Comparison of ENCODE assay signal across 24 cellular contexts in the genomic region with DNA sequence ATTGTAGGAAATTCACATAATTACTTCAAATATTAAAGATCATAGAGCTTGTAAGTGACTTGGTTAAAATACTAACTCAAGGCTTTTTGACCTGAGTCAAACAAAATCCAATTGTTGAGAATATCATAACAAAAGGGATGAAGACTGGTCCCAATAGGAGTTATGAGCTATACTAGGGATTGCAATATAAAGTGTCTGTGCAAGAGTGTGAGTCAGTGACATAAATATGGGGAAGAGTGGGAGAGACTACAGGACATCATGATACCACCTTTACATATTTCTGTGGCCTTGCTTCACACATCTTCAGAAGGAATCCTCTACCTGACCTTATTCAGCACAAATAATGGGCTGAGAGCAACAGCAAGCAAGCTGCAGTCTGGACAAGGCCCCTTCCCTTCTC.
A peak's percentile ranks its signal among the peaks of the same experiment; 100 is the strongest.
DNase-seq lines count a peak whose midpoint lies in the region; ATAC-seq and TF ChIP-seq lines count a peak whose summit lies in the region.
"Had no signal": no experiment of that assay in that cellular context is flagged by ENCODE, and none has a peak within 500 bp of the region (broad histone marks: within the 10 kb centered on the region; RNA-seq: fewer than 3 reads in every experiment).

No MANE protein-coding gene starts in this region.

- peaks cover 27% of the 10 kb centered on the region for H3K4me1 ChIP-seq in GM23338 (ENCODE audit: insufficient read depth)
- peaks cover 22% of the 10 kb centered on the region for H3K4me1 ChIP-seq in SJSA1 (replicated peaks)
- H3K4me1 ChIP-seq in left lung = no peaks in the 10 kb centered on the region
- H3K4me1 ChIP-seq: HAP-1, Peyer's patch, suprapubic skin had no signal

- H3K79me2 ChIP-seq in GM23338 (replicated peaks; ENCODE audit: insufficient read depth) = no peaks in the 10 kb centered on the region

- H3F3A ChIP-seq in GM23338 (replicated peaks; ENCODE audit: low read depth) = no peaks in the 10 kb centered on the region

- CTCF ChIA-PET in CD4-positive, alpha-beta T cell (lab: Charles Lee) = no interaction called here

- H3K27me3 ChIP-seq in GM23338 (ENCODE audit: insufficient read depth) = no peaks in the 10 kb centered on the region
- H3K27me3 ChIP-seq in SJSA1 (replicated peaks) = no peaks in the 10 kb centered on the region
- H3K27me3 ChIP-seq in CD4-positive, alpha-beta T cell (ENCODE audit: control insufficient read depth, insufficient read depth, low read length) = no peaks in the 10 kb centered on the region
- H3K27me3 ChIP-seq in left lung = no peaks in the 10 kb centered on the region
- H3K27me3 ChIP-seq: esophagus muscularis mucosa, Peyer's patch, suprapubic skin had no signal

- no peaks in the 10 kb centered on the region for H3K9me3 ChIP-seq in SJSA1 (replicated peaks)
- no peaks in the 10 kb centered on the region for H3K9me3 ChIP-seq in CD4-positive, alpha-beta T cell (ENCODE audit: control insufficient read depth, low read length)
- H3K9me3 ChIP-seq in left lung = no peaks in the 10 kb centered on the region
- H3K9me3 ChIP-seq: esophagus muscularis mucosa, HAP-1, mucosa of descending colon, Peyer's patch, suprapubic skin had no signal

- H2AFZ ChIP-seq in GM23338 = peak overlapping the region; percentile 12; the same call in 1 of the 2 replicates

- TF ChIP-seq CTCF in GM23338 (conservative IDR thresholded peaks at IDR 0.05; ENCODE audit: low read depth in 2 of 2) (no peak), left lung (IDR thresholded peaks at IDR 0.05) (no peak)
- no peak for TF ChIP-seq CTCF in CD4-positive, alpha-beta T cell (IDR thresholded peaks at IDR 0.05)

- peak overlapping the region; percentile 34; the same call in 1 of the 2 replicates for H3K4me2 ChIP-seq in GM23338

- H3K36me3 Mint-ChIP-seq in GM23338 (ENCODE audit: low read depth) = no peaks in the 10 kb centered on the region; the same call in 2 of the 3 replicates
- no peaks in the 10 kb centered on the region for H3K36me3 Mint-ChIP-seq in CD4-positive, alpha-beta T cell (ENCODE audit: low read depth)

- no peak for ATAC-seq in GM23338
- no peak for ATAC-seq in CD4-positive, alpha-beta T cell (ENCODE audit: poor library complexity)
- no peak for ATAC-seq in left lung
- no peak for ATAC-seq in HG03095 (IDR thresholded peaks at IDR 0.05; ENCODE audit: unreplicated experiment)
- ATAC-seq: activated naive CD4-positive, alpha-beta T cell treated with anti-CD3 and anti-CD28 coated beads, Interleukin-2, amount 50 U/mL, for 72 hours; activated T-helper 17 cell treated with anti-CD3 and anti-CD28 coated beads, Interleukin-2, amount 50 U/mL, for 72 hours; mucosa of descending colon had no signal

- H3K36me3 ChIP-seq in GM23338 (ENCODE audit: insufficient read depth) (no peaks in the 10 kb centered on the region), SJSA1 (no peaks in the 10 kb centered on the region), left lung (no peaks in the 10 kb centered on the region)
- H3K36me3 ChIP-seq: esophagus muscularis mucosa, HAP-1, Peyer's patch, suprapubic skin had no signal

- peaks cover 5% of the 10 kb centered on the region for H3K27me3 Mint-ChIP-seq in GM23338 (ENCODE audit: insufficient read depth, low read depth, poor library complexity)
- peaks cover 4% of the 10 kb centered on the region for H3K27me3 Mint-ChIP-seq in CD4-positive, alpha-beta T cell
- H3K27me3 Mint-ChIP-seq: activated CD4-positive, alpha-beta T cell treated with anti-CD3 and anti-CD28 coated beads, Interleukin-2, amount 10 ng/mL, durations not matched to agents 7 days and 5 days had no signal

- H3K27ac Mint-ChIP-seq in GM23338 = no peak overlapping the region
- no peak overlapping the region for H3K27ac Mint-ChIP-seq in CD4-positive, alpha-beta T cell
- H3K27ac Mint-ChIP-seq: activated CD4-positive, alpha-beta T cell treated with anti-CD3 and anti-CD28 coated beads, Interleukin-2, amount 10 ng/mL, durations not matched to agents 7 days and 5 days; activated naive CD4-positive, alpha-beta T cell treated with anti-CD3 and anti-CD28 coated beads, Interleukin-2, amount 50 U/mL, for 72 hours; activated T-helper 17 cell treated with anti-CD3 and anti-CD28 coated beads, Interleukin-2, amount 50 U/mL, for 72 hours had no signal

- H3K4me3 ChIP-seq in GM23338 (no peak overlapping the region), SJSA1 (no peak overlapping the region), left lung (no peak overlapping the region)
- H3K4me3 ChIP-seq: esophagus muscularis mucosa, HAP-1, mucosa of descending colon, Peyer's patch, suprapubic skin had no signal

- H3K9me2 ChIP-seq in GM23338 (ENCODE audit: insufficient read depth) = no peaks in the 10 kb centered on the region

- no peaks in the 10 kb centered on the region for H3K9me3 Mint-ChIP-seq in GM23338
- H3K9me3 Mint-ChIP-seq in CD4-positive, alpha-beta T cell = no peaks in the 10 kb centered on the region
- H3K9me3 Mint-ChIP-seq: activated T-helper 17 cell treated with anti-CD3 and anti-CD28 coated beads, Interleukin-2, amount 50 U/mL, for 72 hours; nephron progenitor cell had no signal

- no peak overlapping the region for H3K27ac ChIP-seq in GM23338 (ENCODE audit: low read depth)
- H3K27ac ChIP-seq in SJSA1 = peak overlapping the region; percentile 62
- no peak overlapping the region for H3K27ac ChIP-seq in CD4-positive, alpha-beta T cell (ENCODE audit: low read depth, low read length)
- H3K27ac ChIP-seq in left lung = no peak overlapping the region
- H3K27ac ChIP-seq: C4-2B, esophagus muscularis mucosa, Peyer's patch, suprapubic skin, VCaP had no signal

- H3K4me1 Mint-ChIP-seq in GM23338 = peaks cover 38% of the 10 kb centered on the region
- no peaks in the 10 kb centered on the region for H3K4me1 Mint-ChIP-seq in CD4-positive, alpha-beta T cell (ENCODE audit: low read depth)
- H3K4me1 Mint-ChIP-seq: activated T-helper 17 cell treated with anti-CD3 and anti-CD28 coated beads, Interleukin-2, amount 50 U/mL, for 72 hours had no signal

- DNase-seq in GM23338 (ENCODE audit: low spot score) (no peak), SJSA1 (ENCODE audit: low read depth in 1 of 2, low spot score in 2 of 2) (no peak), fibroblast of peridontal ligament (ENCODE audit: extremely low read depth) (peak; percentile 64), non-pigmented ciliary epithelial cell (ENCODE audit: low read depth) (peak; percentile 19), left lung (no peak)
- no peak for DNase-seq in CD4-positive, alpha-beta T cell
- no peak for DNase-seq in activated CD8-positive, alpha-beta memory T cell treated with anti-CD3 and anti-CD28 coated beads for 24 hours
- DNase-seq: activated CD4-positive, alpha-beta T cell treated with anti-CD3 and anti-CD28 coated beads, Interleukin-2, amount 10 ng/mL, durations not matched to agents 7 days and 5 days; head of caudate nucleus; mucosa of descending colon; NCI-H510A; nephron progenitor cell; NK-92 treated with Interleukin-12 subunit alpha and Interleukin-12 subunit beta, amount 100 ng/mL, for 24 hours; Peyer's patch; stimulated activated CD4-positive, alpha-beta T cell treated with anti-CD3 and anti-CD28 coated beads, Interleukin-1b, Interleukin-23, amount 100 ng/mL, for 48 hours; T-helper 2 cell had no signal

- H3K4me3 Mint-ChIP-seq in GM23338 = no peak overlapping the region
- H3K4me3 Mint-ChIP-seq in CD4-positive, alpha-beta T cell = no peak overlapping the region
- H3K4me3 Mint-ChIP-seq: activated CD4-positive, alpha-beta T cell treated with anti-CD3 and anti-CD28 coated beads, Interleukin-2, amount 10 ng/mL, durations not matched to agents 7 days and 5 days; activated T-helper 17 cell treated with anti-CD3 and anti-CD28 coated beads, Interleukin-2, amount 50 U/mL, for 72 hours had no signal

- H4K20me1 ChIP-seq in GM23338 (replicated peaks; ENCODE audit: insufficient read depth) = no peaks in the 10 kb centered on the region

- POLR2A ChIA-PET in CD4-positive, alpha-beta T cell (lab: Charles Lee) = no interaction called here

- intact Hi-C loops in CD4-positive, alpha-beta T cell (cut with DNase I, micrococcal nuclease) = loop anchor here in 1 of 2 experiments (2.0 kb wide), 1 partner anchor 19 kb away; no protein-coding TSS in a partner anchor
- intact Hi-C loops in left lung (cut with DNase I) = no loop called here

TF ChIP-seq in GM23338, 12 proteins besides CTCF, POLR2A, EP300 and RAD21 (continues in another document):
- TF ChIP-seq, protein P1, sequence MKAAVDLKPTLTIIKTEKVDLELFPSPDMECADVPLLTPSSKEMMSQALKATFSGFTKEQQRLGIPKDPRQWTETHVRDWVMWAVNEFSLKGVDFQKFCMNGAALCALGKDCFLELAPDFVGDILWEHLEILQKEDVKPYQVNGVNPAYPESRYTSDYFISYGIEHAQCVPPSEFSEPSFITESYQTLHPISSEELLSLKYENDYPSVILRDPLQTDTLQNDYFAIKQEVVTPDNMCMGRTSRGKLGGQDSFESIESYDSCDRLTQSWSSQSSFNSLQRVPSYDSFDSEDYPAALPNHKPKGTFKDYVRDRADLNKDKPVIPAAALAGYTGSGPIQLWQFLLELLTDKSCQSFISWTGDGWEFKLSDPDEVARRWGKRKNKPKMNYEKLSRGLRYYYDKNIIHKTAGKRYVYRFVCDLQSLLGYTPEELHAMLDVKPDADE (IDR thresholded peaks at IDR 0.05) = no peak
- TF ChIP-seq JUNB (IDR thresholded peaks at IDR 0.05; ENCODE audit: unreplicated experiment) = no peak
- TF ChIP-seq STAT1 (IDR thresholded peaks at IDR 0.05; ENCODE audit: unreplicated experiment) = no peak
- TF ChIP-seq ZNF331 (CRISPR knock-in tag; IDR thresholded peaks at IDR 0.05; ENCODE audit: low read depth) = no peak

Comparison
In these comparisons a context has a peak if more than half of its experiments do, and no peak if none do; other contexts are left out.
1. DNase-seq: peak in fibroblast of peridontal ligament (single experiment) and non-pigmented ciliary epithelial cell (single experiment); none in GM23338 (single experiment), SJSA1 (0 of 2), CD4-positive, alpha-beta T cell (0 of 10), activated CD8-positive, alpha-beta memory T cell treated with anti-CD3 and anti-CD28 coated beads for 24 hours (single experiment) and left lung (0 of 2).